ENCODE assay signal across 26 cellular contexts in genomic region chr5:96141749-96142148, GRCh38.
DNase-seq lines count a peak whose midpoint lies in the region; ATAC-seq and TF ChIP-seq lines count a peak whose summit lies in the region.
"Had no signal": no experiment of that assay in that cellular context is flagged by ENCODE, and none has a peak within 500 bp of the region (broad histone marks: within the 10 kb centered on the region; RNA-seq: fewer than 3 reads in every experiment).

No MANE protein-coding gene starts in this region.

- 39% methylated on average over 4 of the region's 4 CpGs for WGBS in prostate gland

- H3K36me3 ChIP-seq in colonic mucosa (no peaks in the 10 kb centered on the region), prostate gland (no peaks in the 10 kb centered on the region)
- H3K36me3 ChIP-seq: esophagus squamous epithelium, SJSA1 had no signal

- intact Hi-C loops in colonic mucosa (cut with DNase I), result no loop called here
- intact Hi-C loops in prostate gland (cut with DNase I), result no loop called here

- no peaks in the 10 kb centered on the region for H3K36me3 Mint-ChIP-seq in stimulated activated naive B cell treated with anti-CD40 and anti-IgM and Interleukin-4, amounts not matched to agents 10 μg/mL and 1 μg/mL and 100 μg/mL, for 72 hours
- H3K36me3 Mint-ChIP-seq: CD8-positive, alpha-beta T cell; IgD-negative memory B cell; mesothelial cell of epicardium; WTC11 had no signal

- peak; percentile 14 for DNase-seq in GM03348 (ENCODE audit: low spot score)
- peak; percentile 56 for DNase-seq in NCI-H226
- DNase-seq in colonic mucosa, result no peak
- DNase-seq in prostate gland (ENCODE audit: low spot score), result peak; percentile 17
- no peak for DNase-seq in stimulated activated naive B cell treated with anti-CD40 and anti-IgM and Interleukin-4, amounts not matched to agents 10 μg/mL and 1 μg/mL and 100 μg/mL, for 72 hours
- DNase-seq in NCI-H1694 treated with DMSO at 0.1 percent for 48 hours (lab: John Stamatoyannopoulos, UW), result no peak
- no peak for DNase-seq in dermis blood vessel endothelial cell
- DNase-seq: activated CD4-positive, alpha-beta T cell treated with anti-CD3 and anti-CD28 coated beads, Interleukin-2, amount 50 U/mL, for 4 hours; activated gamma-delta T cell treated with Interleukin-2 at 50 U/mL for 16 hours; amygdala; CD8-positive, alpha-beta T cell; central memory CD4-positive, alpha-beta T cell; effector CD8-positive, alpha-beta T cell; esophagus squamous epithelium; head of caudate nucleus; NCI-H187; posterior cingulate gyrus; stimulated activated CD4-positive, alpha-beta T cell treated with anti-CD3 and anti-CD28 coated beads, Interleukin-1b, Interleukin-23, amount 100 ng/mL, for 48 hours; stimulated activated naive CD4-positive, alpha-beta T cell had no signal

- no peak for ATAC-seq in stimulated activated naive B cell treated with anti-CD40 and anti-IgM and Interleukin-4, amounts not matched to agents 10 μg/mL and 1 μg/mL and 100 μg/mL, for 72 hours (replicated peaks)
- ATAC-seq: CD8-positive, alpha-beta T cell; HCT116; left lobe of liver; WTC11 had no signal

- no peaks in the 10 kb centered on the region for H3K4me1 Mint-ChIP-seq in stimulated activated naive B cell treated with anti-CD40 and anti-IgM and Interleukin-4, amounts not matched to agents 10 μg/mL and 1 μg/mL and 100 μg/mL, for 72 hours
- H3K4me1 Mint-ChIP-seq: IgD-negative memory B cell, nephron had no signal

- no peak for TF ChIP-seq POLR2A in prostate gland (IDR thresholded peaks at IDR 0.05)

- no peak overlapping the region for H3K4me3 ChIP-seq in colonic mucosa
- no peak overlapping the region for H3K4me3 ChIP-seq in prostate gland
- H3K4me3 ChIP-seq: esophagus squamous epithelium, SJSA1 had no signal

- H3K9me3 ChIP-seq in colonic mucosa (no peaks in the 10 kb centered on the region), prostate gland (no peaks in the 10 kb centered on the region)
- H3K9me3 ChIP-seq: esophagus squamous epithelium, SJSA1 had no signal

- TF ChIP-seq CTCF in colonic mucosa (IDR thresholded peaks at IDR 0.05), result no peak
- no peak for TF ChIP-seq CTCF in prostate gland (IDR thresholded peaks at IDR 0.05)

- H3K9me3 Mint-ChIP-seq in stimulated activated naive B cell treated with anti-CD40 and anti-IgM and Interleukin-4, amounts not matched to agents 10 μg/mL and 1 μg/mL and 100 μg/mL, for 72 hours, result no peaks in the 10 kb centered on the region
- H3K9me3 Mint-ChIP-seq: CD8-positive, alpha-beta T cell; IgD-negative memory B cell; mesothelial cell of epicardium; nephron; WTC11 had no signal

- H3K9ac ChIP-seq in colonic mucosa (ENCODE audit: low read depth in 2 of 2, low read length in 2 of 2), result no peak overlapping the region

- H3K27me3 ChIP-seq in colonic mucosa, result no peaks in the 10 kb centered on the region
- H3K27me3 ChIP-seq in prostate gland (replicated peaks; ENCODE audit: insufficient read depth), result no peaks in the 10 kb centered on the region
- H3K27me3 ChIP-seq: esophagus squamous epithelium, SJSA1 had no signal

- no peak overlapping the region for H3K27ac Mint-ChIP-seq in stimulated activated naive B cell treated with anti-CD40 and anti-IgM and Interleukin-4, amounts not matched to agents 10 μg/mL and 1 μg/mL and 100 μg/mL, for 72 hours
- H3K27ac Mint-ChIP-seq: CD8-positive, alpha-beta T cell; IgD-negative memory B cell; mesothelial cell of epicardium; nephron; WTC11 had no signal

- peaks cover 0 to 3% of the 10 kb centered on the region in 2 donors for H3K27me3 Mint-ChIP-seq in stimulated activated naive B cell treated with anti-CD40 and anti-IgM and Interleukin-4, amounts not matched to agents 10 μg/mL and 1 μg/mL and 100 μg/mL, for 72 hours
- H3K27me3 Mint-ChIP-seq: IgD-negative memory B cell had no signal

- H3K27ac ChIP-seq in colonic mucosa (peak overlapping the region; percentile 65), prostate gland (no peak overlapping the region)
- H3K27ac ChIP-seq: SJSA1 had no signal

- no peak overlapping the region for H3K4me3 Mint-ChIP-seq in stimulated activated naive B cell treated with anti-CD40 and anti-IgM and Interleukin-4, amounts not matched to agents 10 μg/mL and 1 μg/mL and 100 μg/mL, for 72 hours
- H3K4me3 Mint-ChIP-seq: CD8-positive, alpha-beta T cell; IgD-negative memory B cell; mesothelial cell of epicardium; nephron; WTC11 had no signal

- H3K4me1 ChIP-seq in colonic mucosa, result peaks cover 13% of the 10 kb centered on the region
- H3K4me1 ChIP-seq in prostate gland (replicated peaks), result no peaks in the 10 kb centered on the region

Comparison
In these comparisons a context has a peak if more than half of its experiments do, and no peak if none do; other contexts are left out.
1. DNase-seq: peak in GM03348 (single experiment), NCI-H226 (single experiment) and prostate gland (single experiment); none in colonic mucosa (single experiment), stimulated activated naive B cell treated with anti-CD40 and anti-IgM and Interleukin-4, amounts not matched to agents 10 μg/mL and 1 μg/mL and 100 μg/mL, for 72 hours (single experiment), NCI-H1694 treated with DMSO at 0.1 percent for 48 hours (single experiment) and dermis blood vessel endothelial cell (single experiment).